ENCODE assay signal across 34 cellular contexts in genomic region chr18:57154389-57154788, GRCh38. TPM values are rescaled to one million over a fixed set of nuclear protein-coding genes. Genes with fewer than 3 reads are reported as not detected.
"Had no signal": no experiment of that assay in that cellular context is flagged by ENCODE, and none has a peak within 500 bp of the region (broad histone marks: within the 10 kb centered on the region; RNA-seq: fewer than 3 reads in every experiment).

No MANE protein-coding gene starts in this region.

- H3K27ac ChIP-seq: breast epithelium, esophagus muscularis mucosa, foreskin keratinocyte, skin epidermis, vagina had no signal

- H3K9me3 ChIP-seq: esophagus muscularis mucosa, vagina had no signal

- H3K4me3 Mint-ChIP-seq: activated CD4-positive, alpha-beta memory T cell treated with anti-CD3 and anti-CD28 coated beads for 36 hours; activated CD4-positive, alpha-beta T cell treated with anti-CD3 and anti-CD28 coated beads, Interleukin-2, amount 10 ng/mL, durations not matched to agents 24 days and 14 days; activated naive CD4-positive, alpha-beta T cell treated with anti-CD3 and anti-CD28 coated beads, Interleukin-2, amount 10 ng/mL, durations not matched to agents 7 days and 5 days; activated naive CD8-positive, alpha-beta T cell treated with anti-CD3 and anti-CD28 coated beads, Interleukin-2, amount 10 ng/mL, durations not matched to agents 7 days and 5 days; activated T-helper 1 cell treated with anti-CD3 and anti-CD28 coated beads, Interleukin-12 subunit alpha, Interleukin-12 subunit beta, Interleukin-2, Interleukin-4 antibody, amounts not matched to agents 30 ng/mL and 10 ng/mL and 1 ng/mL, durations not matched to agents 14 hours and 24 hours and 36 hours; mesothelial cell of epicardium; naive thymus-derived CD4-positive, alpha-beta T cell; stimulated activated naive CD8-positive, alpha-beta T cell treated with anti-CD3 and anti-CD28 coated beads, Interleukin-15, Interleukin-2, amounts not matched to agents 100 ng/mL and 50 ng/mL, for 24 hours; T-helper 17 cell; type B pancreatic cell had no signal

- H3K36me3 ChIP-seq: breast epithelium, esophagus muscularis mucosa, vagina had no signal

- H3K4me1 Mint-ChIP-seq: activated naive CD4-positive, alpha-beta T cell treated with anti-CD3 and anti-CD28 coated beads, Interleukin-2, amount 10 ng/mL, durations not matched to agents 7 days and 5 days; T-helper 17 cell had no signal

- H3K27me3 ChIP-seq: foreskin keratinocyte, vagina had no signal

- H3K9me3 Mint-ChIP-seq: activated CD4-positive, alpha-beta memory T cell treated with anti-CD3 and anti-CD28 coated beads for 36 hours; activated CD4-positive, alpha-beta T cell treated with anti-CD3 and anti-CD28 coated beads, Interleukin-2, amount 10 ng/mL, durations not matched to agents 24 days and 14 days; activated naive CD4-positive, alpha-beta T cell treated with anti-CD3 and anti-CD28 coated beads, Interleukin-2, amount 10 ng/mL, durations not matched to agents 7 days and 5 days; activated naive CD8-positive, alpha-beta T cell treated with anti-CD3 and anti-CD28 coated beads, Interleukin-2, amount 10 ng/mL, durations not matched to agents 7 days and 5 days; activated T-helper 1 cell treated with anti-CD3 and anti-CD28 coated beads, Interleukin-12 subunit alpha, Interleukin-12 subunit beta, Interleukin-2, Interleukin-4 antibody, amounts not matched to agents 30 ng/mL and 10 ng/mL and 1 ng/mL, durations not matched to agents 14 hours and 24 hours and 36 hours; mesothelial cell of epicardium; stimulated activated naive CD8-positive, alpha-beta T cell treated with anti-CD3 and anti-CD28 coated beads, Interleukin-15, Interleukin-2, amounts not matched to agents 100 ng/mL and 50 ng/mL, for 24 hours; type B pancreatic cell had no signal

- ATAC-seq: foreskin keratinocyte; left cardiac atrium; naive thymus-derived CD4-positive, alpha-beta T cell; T-helper 17 cell had no signal

- H3K4me3 ChIP-seq: breast epithelium, esophagus muscularis mucosa, skin epidermis, vagina had no signal

- DNase-seq: activated CD4-positive, alpha-beta memory T cell treated with anti-CD3 and anti-CD28 coated beads for 36 hours; activated CD4-positive, alpha-beta T cell treated with anti-CD3 and anti-CD28 coated beads, Interleukin-2, amount 10 ng/mL, durations not matched to agents 24 days and 14 days; activated CD4-positive, CD25-positive, alpha-beta regulatory T cell treated with anti-CD3 and anti-CD28 coated beads, Interleukin-2, amount 50 U/mL, for 72 hours; activated CD8-positive, alpha-beta memory T cell treated with anti-CD3 and anti-CD28 coated beads, Interleukin-2, amount 50 U/mL, for 4 hours; activated effector memory CD4-positive, alpha-beta T cell treated with anti-CD3 and anti-CD28 coated beads, Interleukin-2, amount 50 U/mL, for 16 hours; activated naive CD4-positive, alpha-beta T cell treated with anti-CD3 and anti-CD28 coated beads, Interleukin-2, amount 10 ng/mL, durations not matched to agents 7 days and 5 days; activated naive CD8-positive, alpha-beta T cell treated with anti-CD3 and anti-CD28 coated beads, Interleukin-2, amount 10 ng/mL, durations not matched to agents 7 days and 5 days; activated T-cell treated with anti-CD3 and anti-CD28 coated beads, Interleukin-2, amount 50 U/mL, for 1 hour; amniotic stem cell; central memory CD4-positive, alpha-beta T cell; dermis blood vessel endothelial cell; effector CD4-positive, alpha-beta T cell; foreskin keratinocyte; left cardiac atrium; mammary epithelial cell; naive thymus-derived CD4-positive, alpha-beta T cell; occipital lobe; stimulated activated CD4-positive, alpha-beta T cell treated with anti-CD3 and anti-CD28 coated beads, Interleukin-12 subunit alpha, Interleukin-12 subunit beta, amount 100 ng/mL, for 4 hours; stimulated activated CD4-positive, alpha-beta T cell treated with anti-CD3 and anti-CD28 coated beads, Interleukin-4, amount 100 ng/mL, for 1 hour; T-helper 17 cell; T1000 had no signal

- H3K4me1 ChIP-seq: breast epithelium, foreskin keratinocyte, vagina had no signal

- H3K36me3 Mint-ChIP-seq: activated CD4-positive, alpha-beta memory T cell treated with anti-CD3 and anti-CD28 coated beads for 36 hours; activated naive CD4-positive, alpha-beta T cell treated with anti-CD3 and anti-CD28 coated beads, Interleukin-2, amount 10 ng/mL, durations not matched to agents 7 days and 5 days; activated naive CD8-positive, alpha-beta T cell treated with anti-CD3 and anti-CD28 coated beads, Interleukin-2, amount 10 ng/mL, durations not matched to agents 7 days and 5 days; mesothelial cell of epicardium; naive thymus-derived CD4-positive, alpha-beta T cell; type B pancreatic cell had no signal

- H3K27ac Mint-ChIP-seq: activated CD4-positive, alpha-beta memory T cell treated with anti-CD3 and anti-CD28 coated beads for 36 hours; activated CD4-positive, alpha-beta T cell treated with anti-CD3 and anti-CD28 coated beads, Interleukin-2, amount 10 ng/mL, durations not matched to agents 24 days and 14 days; activated naive CD4-positive, alpha-beta T cell treated with anti-CD3 and anti-CD28 coated beads, Interleukin-2, amount 10 ng/mL, durations not matched to agents 7 days and 5 days; activated naive CD8-positive, alpha-beta T cell treated with anti-CD3 and anti-CD28 coated beads, Interleukin-2, amount 10 ng/mL, durations not matched to agents 7 days and 5 days; activated T-helper 1 cell treated with anti-CD3 and anti-CD28 coated beads, Interleukin-12 subunit alpha, Interleukin-12 subunit beta, Interleukin-2, Interleukin-4 antibody, amounts not matched to agents 30 ng/mL and 10 ng/mL and 1 ng/mL, durations not matched to agents 14 hours and 24 hours and 36 hours; mesothelial cell of epicardium; naive thymus-derived CD4-positive, alpha-beta T cell; stimulated activated naive CD8-positive, alpha-beta T cell treated with anti-CD3 and anti-CD28 coated beads, Interleukin-15, Interleukin-2, amounts not matched to agents 100 ng/mL and 50 ng/mL, for 24 hours; T-helper 17 cell; type B pancreatic cell had no signal

RNA-seq across cellular contexts. Expression of gene BOD1L2, which starts 7.5 kb away (rescaled TPM):
- total RNA-seq: activated CD4-positive, alpha-beta memory T cell treated with anti-CD3 and anti-CD28 coated beads for 36 hours; activated CD4-positive, alpha-beta T cell treated with anti-CD3 and anti-CD28 coated beads, Interleukin-2, amount 10 ng/mL, durations not matched to agents 24 days and 14 days; activated CD8-positive, alpha-beta memory T cell treated with anti-CD3 and anti-CD28 coated beads for 36 hours; activated naive CD8-positive, alpha-beta T cell treated with anti-CD3 and anti-CD28 coated beads, Interleukin-2, amount 10 ng/mL, durations not matched to agents 7 days and 5 days; activated T-helper 1 cell treated with anti-CD3 and anti-CD28 coated beads, Interleukin-12 subunit alpha, Interleukin-12 subunit beta, Interleukin-2, Interleukin-4 antibody, amounts not matched to agents 30 ng/mL and 10 ng/mL and 1 ng/mL, durations not matched to agents 14 hours and 24 hours and 36 hours; astrocyte; breast epithelium; dermis blood vessel endothelial cell; esophagus muscularis mucosa; foreskin keratinocyte; glomerular endothelial cell; left cardiac atrium; liver; mammary epithelial cell; mesothelial cell of epicardium; naive thymus-derived CD4-positive, alpha-beta T cell; occipital lobe; sciatic nerve; T-helper 17 cell; vagina had no signal
